ENCODE assay signal across 8 cellular contexts in genomic region chr2:173886613-173887012, GRCh38.
"Had no signal": no experiment of that assay in that cellular context is flagged by ENCODE, and none has a peak within 500 bp of the region (broad histone marks: within the 10 kb centered on the region; RNA-seq: fewer than 3 reads in every experiment).

No MANE protein-coding gene starts in this region.

- H3K4me3 ChIP-seq: GM12878 had no signal

- ATAC-seq: GM12878 had no signal

- FAIRE-seq: G401.6, GM12878, GM12891, GM12892, GM18507, GM19239 had no signal

- DNase-seq: GDM1, GF-D8 had no signal
